In genomic region chr1:81549588-81550127, GRCh38 we compare ENCODE assay signal across 8 cellular contexts.
DNase-seq lines count a peak whose midpoint lies in the region; ATAC-seq and TF ChIP-seq lines count a peak whose summit lies in the region.

No MANE protein-coding gene starts in this region.

- ATAC-seq in GM18907 (IDR thresholded peaks at IDR 0.05; ENCODE audit: unreplicated experiment): peak; percentile 61
- peak; percentile 44 for ATAC-seq in HG03060 (IDR thresholded peaks at IDR 0.05; ENCODE audit: low read depth, unreplicated experiment)
- no peak for ATAC-seq in activated T-cell treated with anti-CD3 and anti-CD28 coated beads, Interleukin-2, amount 50 U/mL, for 4 hours

- H3K27ac ChIP-seq in AG04450 (ENCODE audit: low read depth, low read length) (no peak overlapping the region), mesendoderm (ENCODE audit: low read depth, low read length) (no peak overlapping the region), tibial nerve (no peak overlapping the region)

- H3K4ac ChIP-seq in mesendoderm (ENCODE audit: low read depth, low read length): no peak overlapping the region

- peak; percentile 4 for DNase-seq in AG04450 (ENCODE audit: low read depth, low spot score)
- peak; percentile 38 for DNase-seq in NCI-H2171 treated with DMSO at 0.1 percent for 48 hours (lab: John Stamatoyannopoulos, UW)
- DNase-seq in cardiac fibroblast (ENCODE audit: low read depth in 2 of 2): peak; percentile 74 to 75
- peak; percentile 89 for DNase-seq in mesendoderm
- DNase-seq in tibial nerve (ENCODE audit: low spot score in 2 of 2): no peak
- DNase-seq in activated T-cell treated with anti-CD3 and anti-CD28 coated beads, Interleukin-2, amount 50 U/mL, for 4 hours: no peak

- TF ChIP-seq EP300 in tibial nerve (IDR thresholded peaks at IDR 0.05): no peak

- no peaks in the 10 kb centered on the region for H3K79me2 ChIP-seq in mesendoderm (ENCODE audit: control insufficient read depth, insufficient read depth, low read length)

- WGBS in mesendoderm (ENCODE audit: extremely low coverage, insufficient coverage, low lambda C conversion rate): no CpG with 5 or more reads among the region's 1 CpG
- WGBS in tibial nerve, 2 donors: 35 to 55% methylated on average over 1 of the region's 1 CpG

- no peaks in the 10 kb centered on the region for H3K79me1 ChIP-seq in mesendoderm (ENCODE audit: low read length)

- POLR2A ChIA-PET in AG04450 (lab: Yijun Ruan, JAX): no interaction called here

- H3K56ac ChIP-seq in mesendoderm (ENCODE audit: low read length): no peak overlapping the region

- H3K23ac ChIP-seq in mesendoderm (ENCODE audit: low read length): no peak overlapping the region

- peaks cover 15% of the 10 kb centered on the region for H3K4me1 ChIP-seq in mesendoderm (ENCODE audit: control insufficient read depth, low read depth, low read length)
- H3K4me1 ChIP-seq in tibial nerve: peaks cover 0 to 11% (median 0%) of the 10 kb centered on the region in 4 donors

- H3K9me3 ChIP-seq in AG04450 (ENCODE audit: control insufficient read depth, insufficient read depth, low read length) (no peaks in the 10 kb centered on the region), tibial nerve (no peaks in the 10 kb centered on the region)

- no peak overlapping the region for H2BK120ac ChIP-seq in mesendoderm (ENCODE audit: low read depth, low read length)

- H3K18ac ChIP-seq in mesendoderm (ENCODE audit: low read length): no peak overlapping the region

- peak; percentile 61 for TF ChIP-seq CTCF in AG04450 (IDR thresholded peaks at IDR 0.05; ENCODE audit: low read depth, low read length)
- TF ChIP-seq CTCF in cardiac fibroblast (IDR thresholded peaks at IDR 0.05; ENCODE audit: low read depth, low read length): peak; percentile 52
- TF ChIP-seq CTCF in tibial nerve (IDR thresholded peaks at IDR 0.05): peak in 1 of 5 experiments; percentile 13

- H3K27me3 Mint-ChIP-seq in activated T-cell treated with anti-CD3 and anti-CD28 coated beads, Interleukin-2, amount 50 U/mL, for 4 hours (ENCODE audit: low read depth): no peaks in the 10 kb centered on the region

- H2BK15ac ChIP-seq in mesendoderm (replicated peaks; ENCODE audit: low read depth): no peak overlapping the region

- H3K4me3 ChIP-seq in AG04450 (ENCODE audit: low read depth, low read length) (no peak overlapping the region), cardiac fibroblast (replicated peaks in 1 of 2; ENCODE audit: low read depth in 2 of 2, low read length in 2 of 2) (no peak overlapping the region), mesendoderm (ENCODE audit: low read length) (no peak overlapping the region), tibial nerve (no peak overlapping the region)

- H3K27me3 ChIP-seq in AG04450 (ENCODE audit: control insufficient read depth, insufficient read depth, low read length) (no peaks in the 10 kb centered on the region), mesendoderm (ENCODE audit: insufficient read depth, low read length, poor library complexity) (no peaks in the 10 kb centered on the region), tibial nerve (no peaks in the 10 kb centered on the region)

- H2BK5ac ChIP-seq in mesendoderm (ENCODE audit: low read length): no peak overlapping the region

- H2AK5ac ChIP-seq in mesendoderm (ENCODE audit: low read length): no peak overlapping the region

- H3K4me3 Mint-ChIP-seq in activated T-cell treated with anti-CD3 and anti-CD28 coated beads, Interleukin-2, amount 50 U/mL, for 4 hours: no peak overlapping the region

- H3K9me3 Mint-ChIP-seq in activated T-cell treated with anti-CD3 and anti-CD28 coated beads, Interleukin-2, amount 50 U/mL, for 4 hours: no peaks in the 10 kb centered on the region

- no peak overlapping the region for H3K9ac ChIP-seq in mesendoderm (ENCODE audit: low read length)

- TF ChIP-seq POLR2A in tibial nerve (IDR thresholded peaks at IDR 0.05): no peak

- H4K5ac ChIP-seq in mesendoderm (ENCODE audit: low read length): no peak overlapping the region

- CTCF ChIA-PET in AG04450 (lab: Charles Lee): interaction anchor here (0.5 to 5.4 kb wide), 16 partner anchors 7 to 614 kb away, joined by 3 to 89 read pairs (median 4); partner anchors contain the start of gene ADGRL2

- no peaks in the 10 kb centered on the region for H3K4me1 Mint-ChIP-seq in activated T-cell treated with anti-CD3 and anti-CD28 coated beads, Interleukin-2, amount 50 U/mL, for 4 hours (ENCODE audit: low read depth)

- H3K4me2 ChIP-seq in mesendoderm (ENCODE audit: low read length): no peak overlapping the region

- H4K8ac ChIP-seq in mesendoderm (ENCODE audit: low read depth, low read length): no peak overlapping the region

- no peaks in the 10 kb centered on the region for H3K36me3 Mint-ChIP-seq in activated T-cell treated with anti-CD3 and anti-CD28 coated beads, Interleukin-2, amount 50 U/mL, for 4 hours (ENCODE audit: insufficient read depth)

- H3K36me3 ChIP-seq in mesendoderm (ENCODE audit: control insufficient read depth, insufficient read depth, low read length) (no peaks in the 10 kb centered on the region), tibial nerve (no peaks in the 10 kb centered on the region)

Comparison
In these comparisons a context has a peak if more than half of its experiments do, and no peak if none do; other contexts are left out.
1. DNase-seq: peak in AG04450 (single experiment), NCI-H2171 treated with DMSO at 0.1 percent for 48 hours (single experiment), cardiac fibroblast (2 of 2) and mesendoderm (single experiment); none in tibial nerve (0 of 2) and activated T-cell treated with anti-CD3 and anti-CD28 coated beads, Interleukin-2, amount 50 U/mL, for 4 hours (single experiment).
2. ATAC-seq: peak in GM18907 (single experiment) and HG03060 (single experiment); none in activated T-cell treated with anti-CD3 and anti-CD28 coated beads, Interleukin-2, amount 50 U/mL, for 4 hours (0 of 2).